Comparison of ENCODE assay signal across 8 cellular contexts in genomic region chr4:2961411-2962098, GRCh38. TPM values are rescaled to one million over a fixed set of nuclear protein-coding genes. Genes with fewer than 3 reads are reported as not detected.
DNase-seq lines count a peak whose midpoint lies in the region; ATAC-seq and TF ChIP-seq lines count a peak whose summit lies in the region.

No MANE protein-coding gene starts in this region.

- peaks cover 44% of the 10 kb centered on the region for H3K36me3 ChIP-seq in BE2C
- H3K36me3 ChIP-seq in liver (ENCODE audit: control insufficient read depth in 4 of 4, insufficient read depth in 3 of 4, low read depth in 1 of 4, low read length in 3 of 4), result peaks cover 4 to 10% (median 7%) of the 10 kb centered on the region in 4 donors

- peak; percentile 8 for ATAC-seq in activated T-helper 17 cell treated with anti-CD3 and anti-CD28 coated beads, Interleukin-2, amount 50 U/mL, for 72 hours (replicated peaks)

- DNase-seq in BE2C (peak; percentile 47), DMS153 treated with DMSO at 0.1 percent for 48 hours (lab: John Stamatoyannopoulos, UW; ENCODE audit: unreplicated experiment) (no peak), NCI-H1417 treated with DMSO at 0.1 percent for 48 hours (lab: John Stamatoyannopoulos, UW) (no peak), AG08395 (ENCODE audit: low spot score) (no peak), HPDE6-E6E7 (ENCODE audit: extremely low spot score) (no peak)
- DNase-seq in Jurkat, Clone E6-1 (ENCODE audit: low read depth, low spot score), result peak; percentile 15

- H3K4me1 ChIP-seq in BE2C, result no peaks in the 10 kb centered on the region
- peaks cover 6 to 24% (median 15%) of the 10 kb centered on the region in 4 donors for H3K4me1 ChIP-seq in liver (ENCODE audit: control insufficient read depth in 4 of 4, insufficient read depth in 4 of 4, low read length in 3 of 4)

- WGBS in liver, result 69% methylated on average over 15 of the region's 15 CpGs

- H3K9ac ChIP-seq in liver (ENCODE audit: low read depth in 1 of 2, low read length in 2 of 2), result peak overlapping the region in 1 of 2 donors; percentile 45

- no peak overlapping the region for H3K27ac ChIP-seq in liver (ENCODE audit: low read depth in 1 of 2, low read length in 2 of 2)

- no peaks in the 10 kb centered on the region for H3K27me3 ChIP-seq in BE2C
- no peaks in the 10 kb centered on the region for H3K27me3 ChIP-seq in liver (ENCODE audit: control insufficient read depth in 4 of 4, insufficient read depth in 4 of 4, low read length in 3 of 4)

- peak overlapping the region; percentile 84 for H3K4me3 ChIP-seq in BE2C (ENCODE audit: low read depth, low read length)
- peak overlapping the region; percentile 94 for H3K4me3 ChIP-seq in Jurkat, Clone E6-1 (ENCODE audit: low read length)
- H3K4me3 ChIP-seq in liver (ENCODE audit: low read depth in 1 of 3, low read length in 3 of 3), result peak overlapping the region; percentile 72 to 98 (median 95)

- TF ChIP-seq RAD21 in liver (IDR thresholded peaks at IDR 0.05), result no peak

- no peaks in the 10 kb centered on the region for H3K27me3 Mint-ChIP-seq in activated T-helper 17 cell treated with anti-CD3 and anti-CD28 coated beads, Interleukin-2, amount 50 U/mL, for 72 hours

- peak overlapping the region; percentile 88 for H3K4me3 Mint-ChIP-seq in activated T-helper 17 cell treated with anti-CD3 and anti-CD28 coated beads, Interleukin-2, amount 50 U/mL, for 72 hours

- H3K36me3 Mint-ChIP-seq in activated T-helper 17 cell treated with anti-CD3 and anti-CD28 coated beads, Interleukin-2, amount 50 U/mL, for 72 hours (ENCODE audit: low read depth), result peaks cover 58% of the 10 kb centered on the region

- no peaks in the 10 kb centered on the region for H3K9me3 Mint-ChIP-seq in activated T-helper 17 cell treated with anti-CD3 and anti-CD28 coated beads, Interleukin-2, amount 50 U/mL, for 72 hours

- no peaks in the 10 kb centered on the region for H3K9me3 ChIP-seq in BE2C
- H3K9me3 ChIP-seq in liver (ENCODE audit: control insufficient read depth in 4 of 4, low read length in 3 of 4), result no peaks in the 10 kb centered on the region

- H3K4me1 Mint-ChIP-seq in activated T-helper 17 cell treated with anti-CD3 and anti-CD28 coated beads, Interleukin-2, amount 50 U/mL, for 72 hours, result peaks cover 33% of the 10 kb centered on the region

- H3K27ac Mint-ChIP-seq in activated T-helper 17 cell treated with anti-CD3 and anti-CD28 coated beads, Interleukin-2, amount 50 U/mL, for 72 hours, result peak overlapping the region; percentile 80

- TF ChIP-seq CTCF in BE2C (IDR thresholded peaks at IDR 0.05; ENCODE audit: low read depth, low read length) (no peak), liver (IDR thresholded peaks at IDR 0.05; ENCODE audit: low read depth, low read length, missing input control) (no peak)

TF ChIP-seq in liver, 16 proteins besides CTCF, POLR2A, EP300 and RAD21:
- TF ChIP-seq SP1 (IDR thresholded peaks at IDR 0.05), result no peak
- no peak for TF ChIP-seq NR2F2 (IDR thresholded peaks at IDR 0.05)
- TF ChIP-seq HNF4A (conservative IDR thresholded peaks at IDR 0.05), result no peak
- no peak for TF ChIP-seq JUND (IDR thresholded peaks at IDR 0.05)
- TF ChIP-seq, protein P1, sequence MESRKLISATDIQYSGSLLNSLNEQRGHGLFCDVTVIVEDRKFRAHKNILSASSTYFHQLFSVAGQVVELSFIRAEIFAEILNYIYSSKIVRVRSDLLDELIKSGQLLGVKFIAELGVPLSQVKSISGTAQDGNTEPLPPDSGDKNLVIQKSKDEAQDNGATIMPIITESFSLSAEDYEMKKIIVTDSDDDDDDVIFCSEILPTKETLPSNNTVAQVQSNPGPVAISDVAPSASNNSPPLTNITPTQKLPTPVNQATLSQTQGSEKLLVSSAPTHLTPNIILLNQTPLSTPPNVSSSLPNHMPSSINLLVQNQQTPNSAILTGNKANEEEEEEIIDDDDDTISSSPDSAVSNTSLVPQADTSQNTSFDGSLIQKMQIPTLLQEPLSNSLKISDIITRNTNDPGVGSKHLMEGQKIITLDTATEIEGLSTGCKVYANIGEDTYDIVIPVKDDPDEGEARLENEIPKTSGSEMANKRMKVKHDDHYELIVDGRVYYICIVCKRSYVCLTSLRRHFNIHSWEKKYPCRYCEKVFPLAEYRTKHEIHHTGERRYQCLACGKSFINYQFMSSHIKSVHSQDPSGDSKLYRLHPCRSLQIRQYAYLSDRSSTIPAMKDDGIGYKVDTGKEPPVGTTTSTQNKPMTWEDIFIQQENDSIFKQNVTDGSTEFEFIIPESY (IDR thresholded peaks at IDR 0.05), result no peak
- TF ChIP-seq, protein P2, sequence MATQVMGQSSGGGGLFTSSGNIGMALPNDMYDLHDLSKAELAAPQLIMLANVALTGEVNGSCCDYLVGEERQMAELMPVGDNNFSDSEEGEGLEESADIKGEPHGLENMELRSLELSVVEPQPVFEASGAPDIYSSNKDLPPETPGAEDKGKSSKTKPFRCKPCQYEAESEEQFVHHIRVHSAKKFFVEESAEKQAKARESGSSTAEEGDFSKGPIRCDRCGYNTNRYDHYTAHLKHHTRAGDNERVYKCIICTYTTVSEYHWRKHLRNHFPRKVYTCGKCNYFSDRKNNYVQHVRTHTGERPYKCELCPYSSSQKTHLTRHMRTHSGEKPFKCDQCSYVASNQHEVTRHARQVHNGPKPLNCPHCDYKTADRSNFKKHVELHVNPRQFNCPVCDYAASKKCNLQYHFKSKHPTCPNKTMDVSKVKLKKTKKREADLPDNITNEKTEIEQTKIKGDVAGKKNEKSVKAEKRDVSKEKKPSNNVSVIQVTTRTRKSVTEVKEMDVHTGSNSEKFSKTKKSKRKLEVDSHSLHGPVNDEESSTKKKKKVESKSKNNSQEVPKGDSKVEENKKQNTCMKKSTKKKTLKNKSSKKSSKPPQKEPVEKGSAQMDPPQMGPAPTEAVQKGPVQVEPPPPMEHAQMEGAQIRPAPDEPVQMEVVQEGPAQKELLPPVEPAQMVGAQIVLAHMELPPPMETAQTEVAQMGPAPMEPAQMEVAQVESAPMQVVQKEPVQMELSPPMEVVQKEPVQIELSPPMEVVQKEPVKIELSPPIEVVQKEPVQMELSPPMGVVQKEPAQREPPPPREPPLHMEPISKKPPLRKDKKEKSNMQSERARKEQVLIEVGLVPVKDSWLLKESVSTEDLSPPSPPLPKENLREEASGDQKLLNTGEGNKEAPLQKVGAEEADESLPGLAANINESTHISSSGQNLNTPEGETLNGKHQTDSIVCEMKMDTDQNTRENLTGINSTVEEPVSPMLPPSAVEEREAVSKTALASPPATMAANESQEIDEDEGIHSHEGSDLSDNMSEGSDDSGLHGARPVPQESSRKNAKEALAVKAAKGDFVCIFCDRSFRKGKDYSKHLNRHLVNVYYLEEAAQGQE (IDR thresholded peaks at IDR 0.05), result no peak
- TF ChIP-seq MAX (IDR thresholded peaks at IDR 0.05), result no peak
- TF ChIP-seq FOXA2 (IDR thresholded peaks at IDR 0.05), result no peak
- TF ChIP-seq ATF3 (IDR thresholded peaks at IDR 0.05), result no peak
- no peak for TF ChIP-seq FOXA1 (IDR thresholded peaks at IDR 0.05)
- no peak for TF ChIP-seq GABPA (IDR thresholded peaks at IDR 0.05 in 1 of 2, conservative IDR thresholded peaks at IDR 0.05 in 1 of 2)
- TF ChIP-seq TAF1 (conservative IDR thresholded peaks at IDR 0.05), result no peak
- no peak for TF ChIP-seq EGR1 (IDR thresholded peaks at IDR 0.05; ENCODE audit: low read depth in 2 of 2)
- TF ChIP-seq YY1 (IDR thresholded peaks at IDR 0.05), result no peak
- no peak for TF ChIP-seq HNF4G (IDR thresholded peaks at IDR 0.05)
- TF ChIP-seq RXRA (IDR thresholded peaks at IDR 0.05), result no peak

RNA-seq across cellular contexts. Expression of gene NOP14, which starts 1.7 kb away (rescaled TPM):
- polyA plus RNA-seq in BE2C (2012; ENCODE audit: insufficient read depth, insufficient read length, low read depth), result 44.8 TPM
- 70.7 TPM for polyA plus RNA-seq in Jurkat, Clone E6-1 (2012; ENCODE audit: insufficient read depth, insufficient read length)
- total RNA-seq in activated T-helper 17 cell treated with anti-CD3 and anti-CD28 coated beads, Interleukin-2, amount 50 U/mL, for 72 hours, result 10 to 100 TPM; 86.5 to 96.8 TPM
- total RNA-seq in liver, result 10 to 100 TPM; 10.5 to 22.9 TPM
- 10 to 100 TPM; 12.6 to 16.2 TPM for polyA plus RNA-seq in liver

RNA-seq across cellular contexts. Expression of gene GRK4, which starts 1.8 kb away (rescaled TPM):
- 3.8 TPM for polyA plus RNA-seq in BE2C (2012; ENCODE audit: insufficient read depth, insufficient read length, low read depth)
- polyA plus RNA-seq in Jurkat, Clone E6-1 (2012; ENCODE audit: insufficient read depth, insufficient read length), result 7.8 TPM
- total RNA-seq in activated T-helper 17 cell treated with anti-CD3 and anti-CD28 coated beads, Interleukin-2, amount 50 U/mL, for 72 hours, result 1 to 10 TPM; 3.2 to 5.7 TPM
- 1 to 10 TPM; 2.0 to 2.2 TPM for total RNA-seq in liver
- polyA plus RNA-seq in liver, result 1 to 10 TPM; 1.0 to 1.6 TPM

Comparison
In these comparisons a context has a peak if more than half of its experiments do, and no peak if none do; other contexts are left out.
1. DNase-seq: peak in BE2C (single experiment) and Jurkat, Clone E6-1 (single experiment); none in DMS153 treated with DMSO at 0.1 percent for 48 hours (single experiment), NCI-H1417 treated with DMSO at 0.1 percent for 48 hours (single experiment), AG08395 (single experiment) and HPDE6-E6E7 (single experiment).
2. Peak in every context shown above with its lines, with median percentiles within 50 percentile points of each other: H3K4me3 ChIP-seq.